2 cellular contexts compared by ENCODE assay signal in the genomic region with DNA sequence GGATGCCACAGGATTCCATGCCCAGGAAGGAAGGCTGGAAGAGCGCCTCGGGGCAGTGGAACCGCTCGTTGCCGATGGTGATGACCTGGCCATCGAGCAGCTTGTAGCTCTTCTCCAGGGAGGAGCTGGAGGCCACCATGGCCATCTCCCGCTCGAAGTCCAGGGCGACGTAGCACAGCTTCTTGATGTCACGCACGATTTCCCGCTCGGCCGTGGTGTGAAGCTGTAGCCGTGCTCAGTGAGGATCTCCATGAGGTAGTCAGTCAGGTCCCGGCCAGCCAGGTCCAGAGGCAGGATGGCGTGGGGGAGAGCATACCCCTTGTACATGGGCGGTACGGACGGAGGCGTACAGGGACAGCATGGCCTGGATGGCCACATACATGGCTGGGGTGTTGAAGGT.
TF ChIP-seq lines count a peak whose summit lies in the region.

No MANE protein-coding gene starts in this region.

TF ChIP-seq in K562, 482 proteins besides CTCF, POLR2A, EP300 and RAD21 (continues in another document):
- TF ChIP-seq, protein P1, sequence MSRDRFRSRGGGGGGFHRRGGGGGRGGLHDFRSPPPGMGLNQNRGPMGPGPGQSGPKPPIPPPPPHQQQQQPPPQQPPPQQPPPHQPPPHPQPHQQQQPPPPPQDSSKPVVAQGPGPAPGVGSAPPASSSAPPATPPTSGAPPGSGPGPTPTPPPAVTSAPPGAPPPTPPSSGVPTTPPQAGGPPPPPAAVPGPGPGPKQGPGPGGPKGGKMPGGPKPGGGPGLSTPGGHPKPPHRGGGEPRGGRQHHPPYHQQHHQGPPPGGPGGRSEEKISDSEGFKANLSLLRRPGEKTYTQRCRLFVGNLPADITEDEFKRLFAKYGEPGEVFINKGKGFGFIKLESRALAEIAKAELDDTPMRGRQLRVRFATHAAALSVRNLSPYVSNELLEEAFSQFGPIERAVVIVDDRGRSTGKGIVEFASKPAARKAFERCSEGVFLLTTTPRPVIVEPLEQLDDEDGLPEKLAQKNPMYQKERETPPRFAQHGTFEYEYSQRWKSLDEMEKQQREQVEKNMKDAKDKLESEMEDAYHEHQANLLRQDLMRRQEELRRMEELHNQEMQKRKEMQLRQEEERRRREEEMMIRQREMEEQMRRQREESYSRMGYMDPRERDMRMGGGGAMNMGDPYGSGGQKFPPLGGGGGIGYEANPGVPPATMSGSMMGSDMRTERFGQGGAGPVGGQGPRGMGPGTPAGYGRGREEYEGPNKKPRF (IDR thresholded peaks at IDR 0.05; ENCODE audit: low read depth, low read length) = no peak
- TF ChIP-seq, protein P2, sequence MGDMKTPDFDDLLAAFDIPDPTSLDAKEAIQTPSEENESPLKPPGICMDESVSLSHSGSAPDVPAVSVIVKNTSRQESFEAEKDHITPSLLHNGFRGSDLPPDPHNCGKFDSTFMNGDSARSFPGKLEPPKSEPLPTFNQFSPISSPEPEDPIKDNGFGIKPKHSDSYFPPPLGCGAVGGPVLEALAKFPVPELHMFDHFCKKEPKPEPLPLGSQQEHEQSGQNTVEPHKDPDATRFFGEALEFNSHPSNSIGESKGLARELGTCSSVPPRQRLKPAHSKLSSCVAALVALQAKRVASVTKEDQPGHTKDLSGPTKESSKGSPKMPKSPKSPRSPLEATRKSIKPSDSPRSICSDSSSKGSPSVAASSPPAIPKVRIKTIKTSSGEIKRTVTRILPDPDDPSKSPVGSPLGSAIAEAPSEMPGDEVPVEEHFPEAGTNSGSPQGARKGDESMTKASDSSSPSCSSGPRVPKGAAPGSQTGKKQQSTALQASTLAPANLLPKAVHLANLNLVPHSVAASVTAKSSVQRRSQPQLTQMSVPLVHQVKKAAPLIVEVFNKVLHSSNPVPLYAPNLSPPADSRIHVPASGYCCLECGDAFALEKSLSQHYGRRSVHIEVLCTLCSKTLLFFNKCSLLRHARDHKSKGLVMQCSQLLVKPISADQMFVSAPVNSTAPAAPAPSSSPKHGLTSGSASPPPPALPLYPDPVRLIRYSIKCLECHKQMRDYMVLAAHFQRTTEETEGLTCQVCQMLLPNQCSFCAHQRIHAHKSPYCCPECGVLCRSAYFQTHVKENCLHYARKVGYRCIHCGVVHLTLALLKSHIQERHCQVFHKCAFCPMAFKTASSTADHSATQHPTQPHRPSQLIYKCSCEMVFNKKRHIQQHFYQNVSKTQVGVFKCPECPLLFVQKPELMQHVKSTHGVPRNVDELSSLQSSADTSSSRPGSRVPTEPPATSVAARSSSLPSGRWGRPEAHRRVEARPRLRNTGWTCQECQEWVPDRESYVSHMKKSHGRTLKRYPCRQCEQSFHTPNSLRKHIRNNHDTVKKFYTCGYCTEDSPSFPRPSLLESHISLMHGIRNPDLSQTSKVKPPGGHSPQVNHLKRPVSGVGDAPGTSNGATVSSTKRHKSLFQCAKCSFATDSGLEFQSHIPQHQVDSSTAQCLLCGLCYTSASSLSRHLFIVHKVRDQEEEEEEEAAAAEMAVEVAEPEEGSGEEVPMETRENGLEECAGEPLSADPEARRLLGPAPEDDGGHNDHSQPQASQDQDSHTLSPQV (IDR thresholded peaks at IDR 0.05) = no peak
- TF ChIP-seq, protein P3, sequence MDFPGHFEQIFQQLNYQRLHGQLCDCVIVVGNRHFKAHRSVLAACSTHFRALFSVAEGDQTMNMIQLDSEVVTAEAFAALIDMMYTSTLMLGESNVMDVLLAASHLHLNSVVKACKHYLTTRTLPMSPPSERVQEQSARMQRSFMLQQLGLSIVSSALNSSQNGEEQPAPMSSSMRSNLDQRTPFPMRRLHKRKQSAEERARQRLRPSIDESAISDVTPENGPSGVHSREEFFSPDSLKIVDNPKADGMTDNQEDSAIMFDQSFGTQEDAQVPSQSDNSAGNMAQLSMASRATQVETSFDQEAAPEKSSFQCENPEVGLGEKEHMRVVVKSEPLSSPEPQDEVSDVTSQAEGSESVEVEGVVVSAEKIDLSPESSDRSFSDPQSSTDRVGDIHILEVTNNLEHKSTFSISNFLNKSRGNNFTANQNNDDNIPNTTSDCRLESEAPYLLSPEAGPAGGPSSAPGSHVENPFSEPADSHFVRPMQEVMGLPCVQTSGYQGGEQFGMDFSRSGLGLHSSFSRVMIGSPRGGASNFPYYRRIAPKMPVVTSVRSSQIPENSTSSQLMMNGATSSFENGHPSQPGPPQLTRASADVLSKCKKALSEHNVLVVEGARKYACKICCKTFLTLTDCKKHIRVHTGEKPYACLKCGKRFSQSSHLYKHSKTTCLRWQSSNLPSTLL (IDR thresholded peaks at IDR 0.05) = no peak
- TF ChIP-seq HMGN3 (IDR thresholded peaks at IDR 0.05; ENCODE audit: borderline replicate concordance, extremely low read depth, insufficient read length, low read depth, low read length) (no peak), TOE1 (IDR thresholded peaks at IDR 0.05; ENCODE audit: borderline replicate concordance) (no peak), TOE1 (CRISPR knock-in tag; IDR thresholded peaks at IDR 0.05; ENCODE audit: borderline replicate concordance, low read depth) (no peak)

TF ChIP-seq in H1, 55 proteins besides CTCF, POLR2A, EP300 and RAD21:
- TF ChIP-seq JUN (IDR thresholded peaks at IDR 0.05; ENCODE audit: low read depth, low read length) = no peak
TF ChIP-seq in H1: peak in this region for 0.
